Comparison of ENCODE assay signal across 20 cellular contexts in the genomic region with DNA sequence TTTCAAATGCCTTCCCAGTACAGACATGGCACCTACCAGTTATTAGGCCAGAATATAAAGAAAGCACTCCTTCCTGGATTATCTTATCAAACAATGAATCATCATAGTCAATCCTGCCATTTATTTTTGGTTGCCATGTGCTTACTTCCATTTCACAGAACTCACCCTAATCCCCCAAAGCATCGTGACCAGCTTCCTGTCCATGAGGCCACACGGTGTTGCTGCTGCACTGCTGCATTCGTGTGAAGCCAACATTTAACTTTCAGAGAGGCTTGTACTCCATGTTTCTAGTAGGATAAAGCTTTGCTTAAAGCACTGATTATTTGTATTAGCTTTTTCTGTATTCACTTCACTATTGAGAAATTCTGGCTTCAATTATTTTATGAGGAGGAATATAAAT. TPM values are rescaled to one million over a fixed set of nuclear protein-coding genes. Genes with fewer than 3 reads are reported as not detected.
DNase-seq lines count a peak whose midpoint lies in the region; ATAC-seq, FAIRE-seq and TF ChIP-seq lines count a peak whose summit lies in the region.
"Had no signal": no experiment of that assay in that cellular context is flagged by ENCODE, and none has a peak within 500 bp of the region (broad histone marks: within the 10 kb centered on the region; RNA-seq: fewer than 3 reads in every experiment).

No MANE protein-coding gene starts in this region.

- FAIRE-seq in H54 (lab: Jason Lieb, UNC): peak; percentile 73
- FAIRE-seq: GM12891 had no signal

- CTCF ChIA-PET in PC-9 (lab: Charles Lee): no interaction called here

- H3K4me1 ChIP-seq in fibroblast of lung (ENCODE audit: control insufficient read depth, extremely low read depth, insufficient read depth, low read length): no peaks in the 10 kb centered on the region
- H3K4me1 ChIP-seq in smooth muscle cell (ENCODE audit: low read depth): no peaks in the 10 kb centered on the region
- no peaks in the 10 kb centered on the region for H3K4me1 ChIP-seq in PC-9 (replicated peaks; ENCODE audit: insufficient read depth)
- H3K4me1 ChIP-seq: BLaER1 treated with 17β-estradiol and CSF1 and Interleukin-3, amounts not matched to agents 10 nM and 100 nM had no signal

- H3K4me3 ChIP-seq in GM06990 (replicated peaks; ENCODE audit: low read depth, low read length): no peak overlapping the region
- H3K4me3 ChIP-seq in fibroblast of lung (replicated peaks in 1 of 4; ENCODE audit: control extremely low read depth in 1 of 4, insufficient read depth in 1 of 4, low read depth in 3 of 4, low read length in 4 of 4): no peak overlapping the region
- no peak overlapping the region for H3K4me3 ChIP-seq in smooth muscle cell
- no peak overlapping the region for H3K4me3 ChIP-seq in PC-9
- H3K4me3 ChIP-seq: BLaER1 treated with 17β-estradiol and CSF1 and Interleukin-3, amounts not matched to agents 10 nM and 100 nM; hepatocyte; Peyer's patch had no signal

- no peak overlapping the region for H3K4me2 ChIP-seq in fibroblast of lung (ENCODE audit: extremely low read depth, insufficient read depth, low read length)
- no peak overlapping the region for H3K4me2 ChIP-seq in smooth muscle cell
- H3K4me2 ChIP-seq in PC-9: no peak overlapping the region
- H3K4me2 ChIP-seq: BLaER1 treated with 17β-estradiol and CSF1 and Interleukin-3, amounts not matched to agents 10 nM and 100 nM; hepatocyte had no signal

- intact Hi-C loops in PC-9 (cut with micrococcal nuclease; ENCODE audit: unreplicated experiment): no loop called here

- ATAC-seq in HG02610 (IDR thresholded peaks at IDR 0.05; ENCODE audit: unreplicated experiment): no peak
- ATAC-seq: sciatic nerve, T-cell had no signal

- POLR2A ChIA-PET in PC-9 (lab: Charles Lee; ENCODE audit: unreplicated experiment): no interaction called here

- DNase-seq in GM06990 (ENCODE audit: extremely low read depth, insufficient read length) (no peak), H54 (ENCODE audit: insufficient read length, low spot score) (no peak), SK-MEL-5 (ENCODE audit: low read depth, low spot score) (peak; percentile 41), fibroblast of lung (ENCODE audit: low read depth in 2 of 2) (no peak), NCI-H2029 (lab: John Stamatoyannopoulos, UW) (no peak), smooth muscle cell (lab: John Stamatoyannopoulos, UW; ENCODE audit: unreplicated experiment) (no peak), PC-9 (no peak)
- DNase-seq: activated CD4-positive, CD25-positive, alpha-beta regulatory T cell treated with anti-CD3 and anti-CD28 coated beads, Interleukin-2, amount 50 U/mL, for 72 hours; activated naive CD4-positive, alpha-beta T cell treated with anti-CD3 and anti-CD28 coated beads, Interleukin-2, amount 10 ng/mL, durations not matched to agents 7 days and 5 days; DMS79 treated with DMSO at 0.1 percent for 48 hours; effector CD4-positive, alpha-beta T cell; midbrain; NCI-H446; Peyer's patch; T-cell had no signal

- H3K36me3 ChIP-seq in GM06990 (ENCODE audit: control insufficient read depth, insufficient read depth, low read length) (no peaks in the 10 kb centered on the region), fibroblast of lung (ENCODE audit: control insufficient read depth, insufficient read depth, low read length) (no peaks in the 10 kb centered on the region), smooth muscle cell (ENCODE audit: low read depth) (no peaks in the 10 kb centered on the region), PC-9 (ENCODE audit: low read depth) (no peaks in the 10 kb centered on the region)
- H3K36me3 ChIP-seq: BLaER1 treated with 17β-estradiol and CSF1 and Interleukin-3, amounts not matched to agents 10 nM and 100 nM; Peyer's patch had no signal

- H3K9ac ChIP-seq in fibroblast of lung (ENCODE audit: insufficient read depth, low read length) (no peak overlapping the region), smooth muscle cell (ENCODE audit: low read depth) (no peak overlapping the region)
- H3K9ac ChIP-seq: BLaER1 treated with 17β-estradiol and CSF1 and Interleukin-3, amounts not matched to agents 10 nM and 100 nM had no signal

- H3K79me2 ChIP-seq in fibroblast of lung (ENCODE audit: control insufficient read depth, insufficient read depth, low read length) (no peaks in the 10 kb centered on the region), smooth muscle cell (ENCODE audit: low read depth) (no peaks in the 10 kb centered on the region), PC-9 (ENCODE audit: low read depth) (no peaks in the 10 kb centered on the region)
- H3K79me2 ChIP-seq: hepatocyte had no signal

- no peak for TF ChIP-seq POLR2A in H54 (IDR thresholded peaks at IDR 0.05; ENCODE audit: low read depth, low read length)

- no TSS peak for BruUV-seq in PC-9 (replicated peaks; lab: Mats Ljungman, UMichigan)

- TF ChIP-seq CTCF in GM06990 (IDR thresholded peaks at IDR 0.05; ENCODE audit: insufficient read depth, low read length, poor library complexity, severe bottlenecking) (peak; percentile 2), fibroblast of lung (conservative IDR thresholded peaks at IDR 0.05 in 1 of 2, IDR thresholded peaks at IDR 0.05 in 1 of 2; ENCODE audit: low read depth in 1 of 2, low read length in 2 of 2) (no peak), smooth muscle cell (IDR thresholded peaks at IDR 0.05; ENCODE audit: borderline replicate concordance, insufficient read depth, poor library complexity, severe bottlenecking) (no peak), PC-9 (conservative IDR thresholded peaks at IDR 0.05) (no peak)

- no peaks in the 10 kb centered on the region for H3K27me3 ChIP-seq in GM06990 (replicated peaks; ENCODE audit: control insufficient read depth, insufficient read depth, low read length)
- no peaks in the 10 kb centered on the region for H3K27me3 ChIP-seq in fibroblast of lung (ENCODE audit: control insufficient read depth, insufficient read depth, low read length)
- H3K27me3 ChIP-seq in smooth muscle cell (ENCODE audit: low read depth): no peaks in the 10 kb centered on the region
- H3K27me3 ChIP-seq in PC-9 (ENCODE audit: insufficient read depth, low read depth): no peaks in the 10 kb centered on the region
- H3K27me3 ChIP-seq: BLaER1 treated with 17β-estradiol and CSF1 and Interleukin-3, amounts not matched to agents 10 nM and 100 nM; hepatocyte; Peyer's patch had no signal

- H2AFZ ChIP-seq in fibroblast of lung (ENCODE audit: low read length) (peak overlapping the region; percentile 27), smooth muscle cell (ENCODE audit: low read depth) (no peak overlapping the region), PC-9 (no peak overlapping the region)
- H2AFZ ChIP-seq: hepatocyte had no signal

- WGBS in smooth muscle cell (ENCODE audit: low lambda C conversion rate): 32% methylated on average over 3 of the region's 3 CpGs

- H3K9me2 ChIP-seq in PC-9 (ENCODE audit: insufficient read depth): no peaks in the 10 kb centered on the region

- H3K27ac ChIP-seq in fibroblast of lung (ENCODE audit: insufficient read depth, low read length) (no peak overlapping the region), smooth muscle cell (ENCODE audit: low read depth) (no peak overlapping the region), PC-9 (no peak overlapping the region)
- H3K27ac ChIP-seq: BLaER1 treated with 17β-estradiol and CSF1 and Interleukin-3, amounts not matched to agents 10 nM and 100 nM; hepatocyte; Peyer's patch had no signal

- H4K20me1 ChIP-seq in fibroblast of lung (ENCODE audit: control insufficient read depth, extremely low read depth, insufficient read depth, low read length) (no peaks in the 10 kb centered on the region), smooth muscle cell (ENCODE audit: low read depth) (no peaks in the 10 kb centered on the region), PC-9 (ENCODE audit: insufficient read depth) (no peaks in the 10 kb centered on the region)
- H4K20me1 ChIP-seq: BLaER1 treated with 17β-estradiol and CSF1 and Interleukin-3, amounts not matched to agents 10 nM and 100 nM had no signal

- H3F3A ChIP-seq in smooth muscle cell (ENCODE audit: low read depth) (no peaks in the 10 kb centered on the region), PC-9 (ENCODE audit: insufficient read depth, low read depth) (no peaks in the 10 kb centered on the region)

- in situ Hi-C loops in SK-MEL-5 (cut with HindIII; ENCODE audit: low pct_unique_long_range_greater_than_20kb, low sequenced_read_pairs): loop anchor here (25.0 kb wide), 1 partner anchor 109 kb away; no protein-coding TSS in a partner anchor

- H3K9me3 ChIP-seq in fibroblast of lung (ENCODE audit: control insufficient read depth, insufficient read depth, low read depth, low read length) (no peaks in the 10 kb centered on the region), smooth muscle cell (replicated peaks; ENCODE audit: low read depth) (no peaks in the 10 kb centered on the region), PC-9 (ENCODE audit: insufficient read depth, low read depth) (no peaks in the 10 kb centered on the region)
- H3K9me3 ChIP-seq: BLaER1 treated with 17β-estradiol and CSF1 and Interleukin-3, amounts not matched to agents 10 nM and 100 nM; Peyer's patch had no signal

RNA-seq across cellular contexts. Expression of a gene that starts 14.4 kb away (rescaled TPM):
- 0.26 and 0.32 TPM in 2 replicates for total RNA-seq in SK-MEL-5 (2014; rRNA removed; shearing (Covaris generic))
- polyA plus RNA-seq in SK-MEL-5 (2015; cell fraction: cytosol; rRNA removed): 0.11 TPM in 1 of 2 replicates, not detected in the other
- 0.44 TPM in 1 of 2 replicates, not detected in the other for polyA plus RNA-seq in SK-MEL-5 (2015; cell fraction: nucleus; rRNA removed)
- under 0.01 and 0.17 TPM in 2 replicates for total RNA-seq in fibroblast of lung
- polyA plus RNA-seq in fibroblast of lung: 0.01 TPM in 1 of 2 replicates, not detected in the other
- polyA plus RNA-seq in fibroblast of lung (2012): 0.07 TPM in 1 of 2 replicates, not detected in the other
- not detected in 2 replicates for polyA minus RNA-seq in fibroblast of lung (ENCODE audit: low replicate concordance)
- total RNA-seq in smooth muscle cell: 0.04 and 0.13 TPM in 2 replicates
- not detected in 2 replicates for polyA plus RNA-seq in smooth muscle cell
- 0.83 and 2.2 TPM in 2 replicates for total RNA-seq in PC-9 (2021)

RNA-seq across cellular contexts. Expression of a gene that starts 45.4 kb away (rescaled TPM):
- 49.2 and 51.2 TPM in 2 replicates for total RNA-seq in SK-MEL-5 (2014; rRNA removed; shearing (Covaris generic))
- polyA plus RNA-seq in SK-MEL-5 (2015; cell fraction: cytosol; rRNA removed): 28.3 and 38.1 TPM in 2 replicates
- 57.5 and 87.0 TPM in 2 replicates for polyA plus RNA-seq in SK-MEL-5 (2015; cell fraction: nucleus; rRNA removed)
- total RNA-seq in fibroblast of lung (30.9 and 34.9 TPM in 2 replicates), smooth muscle cell (25.9 and 30.7 TPM in 2 replicates), PC-9 (2021) (35.8 and 42.0 TPM in 2 replicates)
- polyA plus RNA-seq in fibroblast of lung (15.8 and 16.4 TPM in 2 replicates), smooth muscle cell (10.3 and 16.5 TPM in 2 replicates)
- 9.2 and 11.7 TPM in 2 replicates for polyA plus RNA-seq in fibroblast of lung (2012)
- polyA minus RNA-seq in fibroblast of lung (ENCODE audit: low replicate concordance): 2.7 and 12.0 TPM in 2 replicates
